In genomic region chr7:123492485-123492884, GRCh38 we compare ENCODE assay signal across 11 cellular contexts. TPM values are rescaled to one million over a fixed set of nuclear protein-coding genes. Genes with fewer than 3 reads are reported as not detected.
A peak's percentile ranks its signal among the peaks of the same experiment; 100 is the strongest.
DNase-seq lines count a peak whose midpoint lies in the region; ATAC-seq, FAIRE-seq and TF ChIP-seq lines count a peak whose summit lies in the region.
"Had no signal": no experiment of that assay in that cellular context is flagged by ENCODE, and none has a peak within 500 bp of the region (broad histone marks: within the 10 kb centered on the region; RNA-seq: fewer than 3 reads in every experiment).

No MANE protein-coding gene starts in this region.

- H3K9me3 ChIP-seq in left ventricle myocardium inferior (replicated peaks) = peaks cover 11% of the 10 kb centered on the region
- H3K9me3 ChIP-seq: ascending aorta had no signal

- no peak overlapping the region for H3K4me3 ChIP-seq in GM06990 (replicated peaks; ENCODE audit: low read depth, low read length)
- H3K4me3 ChIP-seq in bronchial epithelial cell (ENCODE audit: low read depth, low read length) = no peak overlapping the region
- no peak overlapping the region for H3K4me3 ChIP-seq in left ventricle myocardium inferior
- H3K4me3 ChIP-seq: ascending aorta had no signal

- ATAC-seq in GM21367 (IDR thresholded peaks at IDR 0.05; ENCODE audit: unreplicated experiment) (peak; percentile 85), HG03139 (IDR thresholded peaks at IDR 0.05; ENCODE audit: unreplicated experiment) (peak; percentile 65)

- no peaks in the 10 kb centered on the region for H3K4me1 ChIP-seq in left ventricle myocardium inferior
- H3K4me1 ChIP-seq: ascending aorta, parathyroid adenoma had no signal

- no peak overlapping the region for H3K27ac ChIP-seq in left ventricle myocardium inferior (replicated peaks)
- H3K27ac ChIP-seq: ascending aorta, parathyroid adenoma had no signal

- intact Hi-C loops in left ventricle myocardium inferior (cut with micrococcal nuclease) = loop anchor here (5.0 kb wide), 1 partner anchor 45 kb away; no protein-coding TSS in a partner anchor

- H3K36me3 ChIP-seq in GM06990 (ENCODE audit: control insufficient read depth, insufficient read depth, low read length) = no peaks in the 10 kb centered on the region
- no peaks in the 10 kb centered on the region for H3K36me3 ChIP-seq in bronchial epithelial cell (ENCODE audit: control insufficient read depth, insufficient read depth, low read length)
- H3K36me3 ChIP-seq in left ventricle myocardium inferior = no peaks in the 10 kb centered on the region
- H3K36me3 ChIP-seq: ascending aorta had no signal

- DNase-seq in GM06990 (ENCODE audit: extremely low read depth, insufficient read length) = no peak
- DNase-seq in bronchial epithelial cell (ENCODE audit: low read depth) = peak; percentile 3
- no peak for DNase-seq in NCI-H526 treated with DMSO at 0.1 percent for 48 hours (lab: John Stamatoyannopoulos, UW)
- DNase-seq in HuH-7.5 (ENCODE audit: low spot score) = no peak
- no peak for DNase-seq in left ventricle myocardium inferior
- DNase-seq in SIG-M5 treated with dmso at 0.1 percent for 504 hours (lab: John Stamatoyannopoulos, UW; ENCODE audit: unreplicated experiment) = no peak
- DNase-seq: DMS 273 treated with DMSO at 0.1 percent for 48 hours had no signal

- H3K27me3 ChIP-seq in GM06990 (replicated peaks; ENCODE audit: control insufficient read depth, insufficient read depth, low read length) (no peaks in the 10 kb centered on the region), bronchial epithelial cell (ENCODE audit: control insufficient read depth, insufficient read depth, low read length) (no peaks in the 10 kb centered on the region), left ventricle myocardium inferior (ENCODE audit: low read depth) (no peaks in the 10 kb centered on the region)
- H3K27me3 ChIP-seq: ascending aorta had no signal

- FAIRE-seq in bronchial epithelial cell (lab: Jason Lieb, UNC) = no peak

- TF ChIP-seq CTCF in GM06990 (IDR thresholded peaks at IDR 0.05; ENCODE audit: insufficient read depth, low read length, poor library complexity, severe bottlenecking) = peak; percentile 19
- no peak for TF ChIP-seq CTCF in bronchial epithelial cell (IDR thresholded peaks at IDR 0.05; ENCODE audit: insufficient read depth, low read length, severe bottlenecking)
- TF ChIP-seq CTCF in left ventricle myocardium inferior (IDR thresholded peaks at IDR 0.05; ENCODE audit: borderline replicate concordance) = no peak

RNA-seq across cellular contexts. Expression of gene IQUB, which starts 41.9 kb away (rescaled TPM):
- total RNA-seq in bronchial epithelial cell = 0.13 TPM in 1 of 2 replicates, not detected in the other
- 0.38 TPM for total RNA-seq in left ventricle myocardium inferior
- total RNA-seq: ascending aorta had no signal
